In the genomic region with DNA sequence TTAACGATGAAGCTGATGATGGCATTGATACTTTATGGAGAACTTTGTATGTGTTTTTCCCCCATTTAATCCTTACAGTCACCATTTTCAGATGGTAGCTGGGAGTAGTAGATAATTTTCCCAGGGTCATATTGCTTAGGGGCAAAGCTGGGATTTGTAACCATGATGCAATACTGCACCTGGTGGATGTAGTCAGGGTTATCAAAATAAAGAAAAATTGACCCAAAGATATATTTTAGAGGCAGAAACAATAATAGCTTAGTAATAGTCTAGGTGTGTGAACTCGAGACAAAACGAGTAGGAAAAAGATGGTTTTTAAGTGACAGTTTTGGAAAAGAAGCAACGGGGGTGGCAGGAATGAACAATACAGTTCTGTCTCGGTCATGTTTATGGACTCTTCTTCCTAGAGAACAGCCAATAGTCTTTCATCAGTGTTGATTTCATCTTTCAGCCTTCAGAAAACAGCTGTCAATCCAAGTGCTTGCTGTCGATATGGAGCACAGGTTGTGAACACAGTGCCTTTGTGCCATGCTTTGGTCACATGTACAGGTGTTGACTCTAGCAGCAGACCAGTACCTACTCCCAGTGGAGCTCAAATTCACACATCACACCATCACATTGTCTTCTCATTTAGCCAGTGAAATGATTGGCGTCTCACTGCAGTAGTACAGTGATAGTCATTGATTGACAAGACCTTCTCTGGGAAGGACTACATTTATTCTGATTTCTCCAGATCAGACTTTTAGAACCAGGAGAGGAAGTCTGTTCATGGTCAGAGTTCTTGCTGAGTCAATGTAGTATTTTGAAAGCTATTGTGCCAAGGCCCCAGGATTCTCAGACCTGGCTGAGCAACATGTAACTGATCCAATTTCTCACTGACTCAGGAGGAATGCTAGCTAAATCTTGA, we compare ENCODE assay signal across 12 cellular contexts.
DNase-seq lines count a peak whose midpoint lies in the region; ATAC-seq and TF ChIP-seq lines count a peak whose summit lies in the region.
"Had no signal": no experiment of that assay in that cellular context is flagged by ENCODE, and none has a peak within 500 bp of the region (broad histone marks: within the 10 kb centered on the region; RNA-seq: fewer than 3 reads in every experiment).

No MANE protein-coding gene starts in this region.

- H3K36me3 ChIP-seq in ACC112 (ENCODE audit: insufficient read depth, low read length) (no peaks in the 10 kb centered on the region), brain microvascular endothelial cell (replicated peaks) (no peaks in the 10 kb centered on the region), right lobe of liver (no peaks in the 10 kb centered on the region)
- H3K36me3 ChIP-seq: right atrium auricular region, upper lobe of left lung had no signal

- intact Hi-C loops in right lobe of liver (cut with DNase I), result no loop called here

- no peak for TF ChIP-seq EP300 in Ishikawa (IDR thresholded peaks at IDR 0.05; ENCODE audit: borderline replicate concordance)

- DNase-seq in brain microvascular endothelial cell, result peak; percentile 40
- no peak for DNase-seq in right lobe of liver
- DNase-seq in NCI-H187 (lab: John Stamatoyannopoulos, UW), result no peak
- no peak for DNase-seq in GF-D8 (lab: John Stamatoyannopoulos, UW)
- DNase-seq: NCI-H2107, upper lobe of left lung had no signal

- H3K27ac ChIP-seq in ACC112 (ENCODE audit: low read depth, low read length) (peak overlapping the region; percentile 24; the same call in 1 of the 2 replicates), brain microvascular endothelial cell (no peak overlapping the region), right lobe of liver (peak overlapping the region in 1 of 3 donors; percentile 24)
- H3K27ac ChIP-seq: right atrium auricular region had no signal

- TF ChIP-seq CTCF in brain microvascular endothelial cell (IDR thresholded peaks at IDR 0.05; ENCODE audit: low read depth, low read length, missing control alignments) (no peak), right lobe of liver (IDR thresholded peaks at IDR 0.05) (no peak)

- peaks cover 70% of the 10 kb centered on the region for H3K4me1 ChIP-seq in ACC112 (ENCODE audit: control insufficient read depth, insufficient read depth, low read length, unreplicated experiment)
- peaks cover 0 to 10% (median under 1%) of the 10 kb centered on the region in 4 donors for H3K4me1 ChIP-seq in right lobe of liver

- ATAC-seq in right lobe of liver (peak in 3 of 4 donors; percentile 17 to 73 (median 33)), GM21515 (IDR thresholded peaks at IDR 0.05; ENCODE audit: unreplicated experiment) (no peak), GM21390 (IDR thresholded peaks at IDR 0.05; ENCODE audit: unreplicated experiment) (no peak)
- ATAC-seq: activated naive CD4-positive, alpha-beta T cell treated with anti-CD3 and anti-CD28 coated beads, Interleukin-2, amount 50 U/mL, for 72 hours had no signal

- 69% methylated on average over 7 of the region's 7 CpGs for WGBS in right lobe of liver (ENCODE audit: insufficient coverage, low coverage, low lambda C conversion rate, missing lambda C conversion rate)

- H3K9me3 ChIP-seq in right lobe of liver, result no peaks in the 10 kb centered on the region
- H3K9me3 ChIP-seq: right atrium auricular region, upper lobe of left lung had no signal

- H3K79me2 ChIP-seq in ACC112 (ENCODE audit: control insufficient read depth, insufficient read depth, low read length, unreplicated experiment), result peaks cover 94% of the 10 kb centered on the region

- H3K4me3 ChIP-seq in ACC112 (ENCODE audit: low read depth, low read length), result no peak overlapping the region
- H3K4me3 ChIP-seq in brain microvascular endothelial cell (ENCODE audit: low read depth, low read length), result no peak overlapping the region
- H3K4me3 ChIP-seq in right lobe of liver, result no peak overlapping the region
- H3K4me3 ChIP-seq: right atrium auricular region, upper lobe of left lung had no signal

- H2AFZ ChIP-seq in ACC112 (ENCODE audit: low read length, unreplicated experiment), result no peak overlapping the region

- H3K27me3 ChIP-seq in ACC112 (ENCODE audit: insufficient read depth, low read length), result no peaks in the 10 kb centered on the region
- H3K27me3 ChIP-seq in brain microvascular endothelial cell (replicated peaks), result no peaks in the 10 kb centered on the region
- H3K27me3 ChIP-seq in right lobe of liver, result no peaks in the 10 kb centered on the region
- H3K27me3 ChIP-seq: right atrium auricular region, upper lobe of left lung had no signal

- TF ChIP-seq POLR2A in right lobe of liver (IDR thresholded peaks at IDR 0.05), result no peak

- in situ Hi-C loops in brain microvascular endothelial cell (cut with HindIII; ENCODE audit: low pct_ligation_motif_present, low sequenced_read_pairs), result no loop called here

- TF ChIP-seq RAD21 in Ishikawa (IDR thresholded peaks at IDR 0.05; ENCODE audit: low read depth), result no peak

TF ChIP-seq in Ishikawa, 13 proteins besides CTCF, POLR2A, EP300 and RAD21:
- no peak for TF ChIP-seq CREB1 (IDR thresholded peaks at IDR 0.05; ENCODE audit: low read depth)
- TF ChIP-seq, protein P1, sequence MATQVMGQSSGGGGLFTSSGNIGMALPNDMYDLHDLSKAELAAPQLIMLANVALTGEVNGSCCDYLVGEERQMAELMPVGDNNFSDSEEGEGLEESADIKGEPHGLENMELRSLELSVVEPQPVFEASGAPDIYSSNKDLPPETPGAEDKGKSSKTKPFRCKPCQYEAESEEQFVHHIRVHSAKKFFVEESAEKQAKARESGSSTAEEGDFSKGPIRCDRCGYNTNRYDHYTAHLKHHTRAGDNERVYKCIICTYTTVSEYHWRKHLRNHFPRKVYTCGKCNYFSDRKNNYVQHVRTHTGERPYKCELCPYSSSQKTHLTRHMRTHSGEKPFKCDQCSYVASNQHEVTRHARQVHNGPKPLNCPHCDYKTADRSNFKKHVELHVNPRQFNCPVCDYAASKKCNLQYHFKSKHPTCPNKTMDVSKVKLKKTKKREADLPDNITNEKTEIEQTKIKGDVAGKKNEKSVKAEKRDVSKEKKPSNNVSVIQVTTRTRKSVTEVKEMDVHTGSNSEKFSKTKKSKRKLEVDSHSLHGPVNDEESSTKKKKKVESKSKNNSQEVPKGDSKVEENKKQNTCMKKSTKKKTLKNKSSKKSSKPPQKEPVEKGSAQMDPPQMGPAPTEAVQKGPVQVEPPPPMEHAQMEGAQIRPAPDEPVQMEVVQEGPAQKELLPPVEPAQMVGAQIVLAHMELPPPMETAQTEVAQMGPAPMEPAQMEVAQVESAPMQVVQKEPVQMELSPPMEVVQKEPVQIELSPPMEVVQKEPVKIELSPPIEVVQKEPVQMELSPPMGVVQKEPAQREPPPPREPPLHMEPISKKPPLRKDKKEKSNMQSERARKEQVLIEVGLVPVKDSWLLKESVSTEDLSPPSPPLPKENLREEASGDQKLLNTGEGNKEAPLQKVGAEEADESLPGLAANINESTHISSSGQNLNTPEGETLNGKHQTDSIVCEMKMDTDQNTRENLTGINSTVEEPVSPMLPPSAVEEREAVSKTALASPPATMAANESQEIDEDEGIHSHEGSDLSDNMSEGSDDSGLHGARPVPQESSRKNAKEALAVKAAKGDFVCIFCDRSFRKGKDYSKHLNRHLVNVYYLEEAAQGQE (IDR thresholded peaks at IDR 0.05; ENCODE audit: low read depth), result no peak
- TF ChIP-seq CEBPB (IDR thresholded peaks at IDR 0.05), result 0 out of 2 replicates have a peak, but pooled peaks have one; percentile 12
- TF ChIP-seq FOXM1 (IDR thresholded peaks at IDR 0.05; ENCODE audit: borderline replicate concordance, low read depth), result no peak

Comparison
In these comparisons a context has a peak if more than half of its experiments do, and no peak if none do; other contexts are left out.
1. ATAC-seq: peak in right lobe of liver (3 of 4); none in GM21515 (single experiment) and GM21390 (single experiment).